ENCODE assay signal across 9 cellular contexts in the genomic region with DNA sequence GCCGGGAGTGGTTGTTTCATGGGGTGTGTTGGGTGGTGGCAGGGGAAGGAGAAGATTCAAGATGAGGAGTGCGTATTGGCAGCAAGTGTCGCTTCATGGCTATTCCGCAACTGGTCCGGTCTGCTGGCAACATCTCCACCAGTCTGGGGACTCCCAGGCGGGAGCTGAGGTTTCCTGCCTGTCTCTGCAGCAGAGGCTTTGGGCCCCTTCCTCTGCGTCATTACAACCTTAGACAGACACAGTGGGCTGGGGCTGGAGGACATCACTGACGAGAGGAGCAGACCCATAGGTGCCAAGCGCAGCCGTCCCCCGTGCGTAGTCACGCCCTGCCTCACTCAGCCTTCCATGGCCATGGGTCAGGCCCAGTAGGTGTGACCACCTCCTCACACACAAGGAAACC. TPM values are rescaled to one million over a fixed set of nuclear protein-coding genes. Genes with fewer than 3 reads are reported as not detected.
DNase-seq lines count a peak whose midpoint lies in the region; ATAC-seq, FAIRE-seq and TF ChIP-seq lines count a peak whose summit lies in the region.
"Had no signal": no experiment of that assay in that cellular context is flagged by ENCODE, and none has a peak within 500 bp of the region (broad histone marks: within the 10 kb centered on the region; RNA-seq: fewer than 3 reads in every experiment).

No MANE protein-coding gene starts in this region.

- H3K23ac ChIP-seq in mesendoderm (ENCODE audit: low read length) = no peak overlapping the region

- H3K27me3 ChIP-seq in mesendoderm (ENCODE audit: insufficient read depth, low read length, poor library complexity) = no peaks in the 10 kb centered on the region

- POLR2A ChIA-PET in T-cell (lab: Charles Lee) = no interaction called here

- H3K27me3 Mint-ChIP-seq in T-cell = no peaks in the 10 kb centered on the region

- peak; percentile 25 for ATAC-seq in GM18909 (IDR thresholded peaks at IDR 0.05; ENCODE audit: poor library complexity, unreplicated experiment)
- ATAC-seq in T-cell (replicated peaks in 1 of 4) = peak; percentile 16 to 90 (median 54)

- DNase-seq in T-cell = peak in 29 of 34 experiments; percentile 16 to 73 (median 41)
- peak in 6 of 61 donors; percentile 10 to 42 (median 21) for DNase-seq in caudate nucleus (lab: John Stamatoyannopoulos, UW)
- peak; percentile 20 to 43 for DNase-seq in stimulated activated CD8-positive, alpha-beta memory T cell treated with anti-CD3 and anti-CD28 coated beads, Interleukin-15, amount 100 ng/mL, for 48 hours (ENCODE audit: low read depth in 2 of 2)
- DNase-seq in GM12891 (ENCODE audit: insufficient read length, low spot score) = no peak
- DNase-seq in NCI-H345 treated with DMSO at 0.1 percent for 48 hours (lab: John Stamatoyannopoulos, UW; ENCODE audit: unreplicated experiment) = no peak
- DNase-seq in foreskin fibroblast = no peak
- DNase-seq in mesendoderm = no peak
- DNase-seq: NCI-H345 had no signal

- H3K4me3 ChIP-seq in foreskin fibroblast (ENCODE audit: low read depth in 1 of 2, low read length in 2 of 2) (no peak overlapping the region), mesendoderm (ENCODE audit: low read length) (no peak overlapping the region)

- H3K79me2 ChIP-seq in mesendoderm (ENCODE audit: control insufficient read depth, insufficient read depth, low read length) = no peaks in the 10 kb centered on the region

- no peak overlapping the region for H3K56ac ChIP-seq in mesendoderm (ENCODE audit: low read length)

- H3K27ac ChIP-seq in caudate nucleus (ENCODE audit: low read depth, low read length) (peak overlapping the region; percentile 20), mesendoderm (ENCODE audit: low read depth, low read length) (no peak overlapping the region)

- H2BK120ac ChIP-seq in mesendoderm (ENCODE audit: low read depth, low read length) = no peak overlapping the region

- H3K4me2 ChIP-seq in mesendoderm (ENCODE audit: low read length) = no peak overlapping the region

- H3K4me3 Mint-ChIP-seq in T-cell = peak overlapping the region in 2 of 3 donors; percentile 3 to 68

- no peak overlapping the region for H2BK15ac ChIP-seq in mesendoderm (replicated peaks; ENCODE audit: low read depth)

- no peak overlapping the region for H3K9ac ChIP-seq in mesendoderm (ENCODE audit: low read length)

- H3K4me1 Mint-ChIP-seq in T-cell = peaks cover 50 to 64% (median 58%) of the 10 kb centered on the region in 3 donors

- TF ChIP-seq POLR2A in GM12891 (IDR thresholded peaks at IDR 0.05; ENCODE audit: low read depth, low read length) = no peak

- H2AK5ac ChIP-seq in mesendoderm (ENCODE audit: low read length) = no peak overlapping the region

- CTCF ChIA-PET in T-cell (lab: Charles Lee) = interaction anchor here in 1 of 2 donors (0.7 kb wide), 1 partner anchor 394 kb away, joined by 7 read pairs; no protein-coding TSS in a partner anchor

- peaks cover 3% of the 10 kb centered on the region for H3K36me3 ChIP-seq in mesendoderm (ENCODE audit: control insufficient read depth, insufficient read depth, low read length)

- H2BK5ac ChIP-seq in mesendoderm (ENCODE audit: low read length) = no peak overlapping the region

- H3K36me3 Mint-ChIP-seq in T-cell = peaks cover 33% of the 10 kb centered on the region

- H3K27ac Mint-ChIP-seq in T-cell = peak overlapping the region; percentile 50 to 81

- H4K5ac ChIP-seq in mesendoderm (ENCODE audit: low read length) = no peak overlapping the region

- no peak overlapping the region for H3K4ac ChIP-seq in mesendoderm (ENCODE audit: low read depth, low read length)

- TF ChIP-seq CTCF in foreskin fibroblast (IDR thresholded peaks at IDR 0.05; ENCODE audit: low read depth, low read length) = no peak

- WGBS in mesendoderm (ENCODE audit: extremely low coverage, insufficient coverage, low lambda C conversion rate) = no CpG with 5 or more reads among the region's 13 CpGs

- no peak overlapping the region for H3K18ac ChIP-seq in mesendoderm (ENCODE audit: low read length)

- no peaks in the 10 kb centered on the region for H3K4me1 ChIP-seq in mesendoderm (ENCODE audit: control insufficient read depth, low read depth, low read length)

- no peaks in the 10 kb centered on the region for H3K9me3 Mint-ChIP-seq in T-cell

- no peak overlapping the region for H4K8ac ChIP-seq in mesendoderm (ENCODE audit: low read depth, low read length)

- FAIRE-seq in GM12891 (lab: Jason Lieb, UNC) = no peak

- no peaks in the 10 kb centered on the region for H3K79me1 ChIP-seq in mesendoderm (ENCODE audit: low read length)

TF ChIP-seq in GM12891, 5 proteins besides CTCF, POLR2A, EP300 and RAD21:
- no peak for TF ChIP-seq PAX5 (IDR thresholded peaks at IDR 0.05; ENCODE audit: insufficient read depth, low read length, severe bottlenecking)
- TF ChIP-seq SPI1 (IDR thresholded peaks at IDR 0.05; ENCODE audit: low read depth, low read length) = no peak
- TF ChIP-seq POU2F2 (IDR thresholded peaks at IDR 0.05; ENCODE audit: low read depth, low read length) = no peak
- TF ChIP-seq POLR2AphosphoS5 (IDR thresholded peaks at IDR 0.05; ENCODE audit: low read depth, low read length) = no peak
- no peak for TF ChIP-seq TAF1 (IDR thresholded peaks at IDR 0.05; ENCODE audit: low read depth, low read length)

RNA-seq across cellular contexts. Expression of gene TTC7A, which starts 38.6 kb away (rescaled TPM):
- 10 to 100 TPM; 38.9 to 52.6 (median 43.7) TPM for total RNA-seq in T-cell
- 15.0 TPM for polyA plus RNA-seq in GM12891 (2012; ENCODE audit: low read depth, missing spikeins)
- 9.9 TPM for polyA plus RNA-seq in mesendoderm (2013, experiment 1 of 2)
- polyA plus RNA-seq in mesendoderm (2013, experiment 2 of 2) = 9.7 TPM

Comparison
In these comparisons a context has a peak if more than half of its experiments do, and no peak if none do; other contexts are left out.
1. DNase-seq: peak in T-cell (29 of 34) and stimulated activated CD8-positive, alpha-beta memory T cell treated with anti-CD3 and anti-CD28 coated beads, Interleukin-15, amount 100 ng/mL, for 48 hours (2 of 2); none in GM12891 (single experiment), NCI-H345 treated with DMSO at 0.1 percent for 48 hours (single experiment), foreskin fibroblast (0 of 2) and mesendoderm (single experiment).